Comparison of ENCODE assay signal across 8 cellular contexts in genomic region chr3:186783731-186784515, GRCh38. TPM values are rescaled to one million over a fixed set of nuclear protein-coding genes. Genes with fewer than 3 reads are reported as not detected.
A peak's percentile ranks its signal among the peaks of the same experiment; 100 is the strongest.
DNase-seq lines count a peak whose midpoint lies in the region; ATAC-seq and TF ChIP-seq lines count a peak whose summit lies in the region.

No MANE protein-coding gene starts in this region.

- peak; percentile 67 to 79 for DNase-seq in Caco-2
- DNase-seq in RKO (ENCODE audit: low spot score): peak; percentile 72
- DNase-seq in activated gamma-delta T cell (lab: John Stamatoyannopoulos, UW): peak; percentile 68
- peak; percentile 80 for DNase-seq in fibroblast of villous mesenchyme (ENCODE audit: low read depth)
- peak; percentile 83 for DNase-seq in nephron progenitor cell

- POLR2A ChIA-PET in Caco-2 (lab: Charles Lee): interaction anchor here (1.2 to 2.6 kb wide), 3 partner anchors 22 to 214 kb away, joined by 4 to 17 read pairs (median 4); partner anchors contain the start of genes DNAJB11 and RFC4

- peaks cover 17% of the 10 kb centered on the region for H3K4me1 Mint-ChIP-seq in Caco-2 (ENCODE audit: low read depth, unreplicated experiment)
- peaks cover 55% of the 10 kb centered on the region for H3K4me1 Mint-ChIP-seq in nephron progenitor cell
- H3K4me1 Mint-ChIP-seq in stimulated activated naive CD8-positive, alpha-beta T cell treated with anti-CD3 and anti-CD28 coated beads, Interleukin-15, Interleukin-2, amounts not matched to agents 100 ng/mL and 50 ng/mL, for 24 hours (ENCODE audit: low read depth): peaks cover 65% of the 10 kb centered on the region

- intact Hi-C loops in Caco-2 (cut with micrococcal nuclease; ENCODE audit: unreplicated experiment): no loop called here

- H3K36me3 Mint-ChIP-seq in Caco-2 (ENCODE audit: insufficient read depth, unreplicated experiment) (peaks cover 62% of the 10 kb centered on the region), nephron progenitor cell (ENCODE audit: low read depth) (peaks cover 55% of the 10 kb centered on the region)
- peaks cover 57% of the 10 kb centered on the region for H3K36me3 Mint-ChIP-seq in stimulated activated naive CD8-positive, alpha-beta T cell treated with anti-CD3 and anti-CD28 coated beads, Interleukin-15, Interleukin-2, amounts not matched to agents 100 ng/mL and 50 ng/mL, for 24 hours (ENCODE audit: low read depth)

- H3K36me3 ChIP-seq in Caco-2 (ENCODE audit: control insufficient read depth, insufficient read depth, low read length) (peaks cover 14% of the 10 kb centered on the region), HUES48 (ENCODE audit: control insufficient read depth, insufficient read depth, low read length) (peaks cover 52% of the 10 kb centered on the region)

- H3K27ac Mint-ChIP-seq in Caco-2 (ENCODE audit: unreplicated experiment) (peak overlapping the region; percentile 95), nephron progenitor cell (peak overlapping the region; percentile 99)
- H3K27ac Mint-ChIP-seq in stimulated activated naive CD8-positive, alpha-beta T cell treated with anti-CD3 and anti-CD28 coated beads, Interleukin-15, Interleukin-2, amounts not matched to agents 100 ng/mL and 50 ng/mL, for 24 hours: peak overlapping the region; percentile 100

- H3K9me3 ChIP-seq in Caco-2 (no peaks in the 10 kb centered on the region), HUES48 (ENCODE audit: control insufficient read depth, insufficient read depth, low read length) (no peaks in the 10 kb centered on the region; the same call in 1 of the 2 replicates)

- peak overlapping the region; percentile 99 for H3K9ac ChIP-seq in HUES48 (ENCODE audit: low read depth, low read length)

- H3K4me1 ChIP-seq in Caco-2 (peaks cover 13% of the 10 kb centered on the region; the same call in 1 of the 2 replicates), HUES48 (ENCODE audit: control insufficient read depth, insufficient read depth, low read length) (peaks cover 16% of the 10 kb centered on the region; the same call in 1 of the 2 replicates)

- H3K4me3 ChIP-seq in Caco-2 (ENCODE audit: low read depth, low read length): peak overlapping the region; percentile 88
- H3K4me3 ChIP-seq in HUES48 (ENCODE audit: low read depth, low read length): peak overlapping the region; percentile 90
- H3K4me3 ChIP-seq in fibroblast of villous mesenchyme (ENCODE audit: low read depth, low read length): peak overlapping the region; percentile 100

- H3K9me3 Mint-ChIP-seq in Caco-2 (ENCODE audit: unreplicated experiment) (no peaks in the 10 kb centered on the region), nephron progenitor cell (no peaks in the 10 kb centered on the region)
- H3K9me3 Mint-ChIP-seq in stimulated activated naive CD8-positive, alpha-beta T cell treated with anti-CD3 and anti-CD28 coated beads, Interleukin-15, Interleukin-2, amounts not matched to agents 100 ng/mL and 50 ng/mL, for 24 hours: no peaks in the 10 kb centered on the region

- TSS peak; percentile 49 for BruUV-seq in Caco-2 (replicated peaks; lab: Mats Ljungman, UMichigan)

- no peaks in the 10 kb centered on the region for H3K27me3 ChIP-seq in Caco-2 (replicated peaks; ENCODE audit: control insufficient read depth, insufficient read depth, low read length)
- no peaks in the 10 kb centered on the region for H3K27me3 ChIP-seq in HUES48 (ENCODE audit: control insufficient read depth, insufficient read depth, low read length)

- H3K27ac ChIP-seq in HUES48 (ENCODE audit: low read depth, low read length): peak overlapping the region; percentile 99

- ATAC-seq in GM21423 (IDR thresholded peaks at IDR 0.05; ENCODE audit: unreplicated experiment): peak; percentile 65

- CTCF ChIA-PET in Caco-2 (lab: Charles Lee): interaction anchor here (1.0 kb wide), 1 partner anchor 169 kb away, joined by 4 read pairs; no protein-coding TSS in a partner anchor

- no peak for TF ChIP-seq CTCF in Caco-2 (IDR thresholded peaks at IDR 0.05; ENCODE audit: insufficient read depth in 1 of 2, low read depth in 1 of 2, low read length in 1 of 2, severe bottlenecking in 1 of 2, unreplicated experiment in 1 of 2)
- no peak for TF ChIP-seq CTCF in fibroblast of villous mesenchyme (IDR thresholded peaks at IDR 0.05; ENCODE audit: insufficient read depth, low read depth, low read length)
- no peak for TF ChIP-seq CTCF in nephron progenitor cell (IDR thresholded peaks at IDR 0.05)

- H3K4me3 Mint-ChIP-seq in Caco-2 (ENCODE audit: unreplicated experiment): peak overlapping the region; percentile 80
- peak overlapping the region; percentile 98 for H3K4me3 Mint-ChIP-seq in nephron progenitor cell
- H3K4me3 Mint-ChIP-seq in stimulated activated naive CD8-positive, alpha-beta T cell treated with anti-CD3 and anti-CD28 coated beads, Interleukin-15, Interleukin-2, amounts not matched to agents 100 ng/mL and 50 ng/mL, for 24 hours: peak overlapping the region; percentile 99

- no peaks in the 10 kb centered on the region for H3K27me3 Mint-ChIP-seq in Caco-2 (ENCODE audit: insufficient read depth, unreplicated experiment)
- H3K27me3 Mint-ChIP-seq in nephron progenitor cell (ENCODE audit: low read depth, poor library complexity): peaks cover 11% of the 10 kb centered on the region
- H3K27me3 Mint-ChIP-seq in stimulated activated naive CD8-positive, alpha-beta T cell treated with anti-CD3 and anti-CD28 coated beads, Interleukin-15, Interleukin-2, amounts not matched to agents 100 ng/mL and 50 ng/mL, for 24 hours: no peaks in the 10 kb centered on the region

RNA-seq across cellular contexts. Expression of gene EIF4A2, which starts 0.5 kb away (rescaled TPM):
- 346 and 359 TPM in 2 replicates for total RNA-seq in Caco-2 (2022)
- 319 and 691 TPM in 2 replicates for total RNA-seq in fibroblast of villous mesenchyme

RNA-seq across cellular contexts. Expression of gene RFC4, which starts 22.4 kb away (rescaled TPM):
- 52.6 and 62.2 TPM in 2 replicates for total RNA-seq in Caco-2 (2022)
- total RNA-seq in fibroblast of villous mesenchyme: 19.3 and 25.5 TPM in 2 replicates

RNA-seq across cellular contexts. Expression of gene ADIPOQ, which starts 58.6 kb away (rescaled TPM):
- not detected in 2 replicates for total RNA-seq in Caco-2 (2022)
- not detected in 2 replicates for total RNA-seq in fibroblast of villous mesenchyme

Comparison
In these comparisons a context has a peak if more than half of its experiments do, and no peak if none do; other contexts are left out.
1. Peak in every context shown above with its lines: DNase-seq, ATAC-seq, H3K4me3 ChIP-seq and H3K27ac ChIP-seq.